ENCODE assay signal across 1 cellular context in the genomic region with DNA sequence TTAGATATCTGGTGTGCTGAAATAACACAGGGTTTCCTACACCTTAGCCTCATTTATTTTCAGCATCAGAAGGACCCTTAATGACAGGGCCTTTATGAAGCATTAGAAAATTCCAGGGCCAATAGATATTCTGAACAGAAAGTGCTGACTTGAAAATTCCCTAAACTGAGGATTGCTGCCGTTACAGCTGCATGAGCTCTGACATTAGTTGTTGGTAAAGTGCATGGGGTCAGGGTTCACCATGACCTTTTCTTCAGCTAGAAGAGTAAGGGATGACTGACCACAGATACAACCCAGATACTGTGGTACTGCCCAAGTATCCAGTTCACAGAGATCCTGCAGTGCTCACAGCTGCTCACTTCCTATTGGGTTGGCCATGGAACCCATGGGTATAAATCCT.
TF ChIP-seq lines count a peak whose summit lies in the region.

No MANE protein-coding gene starts in this region.

TF ChIP-seq in GM23338, 12 proteins besides CTCF, POLR2A, EP300 and RAD21 (continued from another document):
- TF ChIP-seq, protein P1, sequence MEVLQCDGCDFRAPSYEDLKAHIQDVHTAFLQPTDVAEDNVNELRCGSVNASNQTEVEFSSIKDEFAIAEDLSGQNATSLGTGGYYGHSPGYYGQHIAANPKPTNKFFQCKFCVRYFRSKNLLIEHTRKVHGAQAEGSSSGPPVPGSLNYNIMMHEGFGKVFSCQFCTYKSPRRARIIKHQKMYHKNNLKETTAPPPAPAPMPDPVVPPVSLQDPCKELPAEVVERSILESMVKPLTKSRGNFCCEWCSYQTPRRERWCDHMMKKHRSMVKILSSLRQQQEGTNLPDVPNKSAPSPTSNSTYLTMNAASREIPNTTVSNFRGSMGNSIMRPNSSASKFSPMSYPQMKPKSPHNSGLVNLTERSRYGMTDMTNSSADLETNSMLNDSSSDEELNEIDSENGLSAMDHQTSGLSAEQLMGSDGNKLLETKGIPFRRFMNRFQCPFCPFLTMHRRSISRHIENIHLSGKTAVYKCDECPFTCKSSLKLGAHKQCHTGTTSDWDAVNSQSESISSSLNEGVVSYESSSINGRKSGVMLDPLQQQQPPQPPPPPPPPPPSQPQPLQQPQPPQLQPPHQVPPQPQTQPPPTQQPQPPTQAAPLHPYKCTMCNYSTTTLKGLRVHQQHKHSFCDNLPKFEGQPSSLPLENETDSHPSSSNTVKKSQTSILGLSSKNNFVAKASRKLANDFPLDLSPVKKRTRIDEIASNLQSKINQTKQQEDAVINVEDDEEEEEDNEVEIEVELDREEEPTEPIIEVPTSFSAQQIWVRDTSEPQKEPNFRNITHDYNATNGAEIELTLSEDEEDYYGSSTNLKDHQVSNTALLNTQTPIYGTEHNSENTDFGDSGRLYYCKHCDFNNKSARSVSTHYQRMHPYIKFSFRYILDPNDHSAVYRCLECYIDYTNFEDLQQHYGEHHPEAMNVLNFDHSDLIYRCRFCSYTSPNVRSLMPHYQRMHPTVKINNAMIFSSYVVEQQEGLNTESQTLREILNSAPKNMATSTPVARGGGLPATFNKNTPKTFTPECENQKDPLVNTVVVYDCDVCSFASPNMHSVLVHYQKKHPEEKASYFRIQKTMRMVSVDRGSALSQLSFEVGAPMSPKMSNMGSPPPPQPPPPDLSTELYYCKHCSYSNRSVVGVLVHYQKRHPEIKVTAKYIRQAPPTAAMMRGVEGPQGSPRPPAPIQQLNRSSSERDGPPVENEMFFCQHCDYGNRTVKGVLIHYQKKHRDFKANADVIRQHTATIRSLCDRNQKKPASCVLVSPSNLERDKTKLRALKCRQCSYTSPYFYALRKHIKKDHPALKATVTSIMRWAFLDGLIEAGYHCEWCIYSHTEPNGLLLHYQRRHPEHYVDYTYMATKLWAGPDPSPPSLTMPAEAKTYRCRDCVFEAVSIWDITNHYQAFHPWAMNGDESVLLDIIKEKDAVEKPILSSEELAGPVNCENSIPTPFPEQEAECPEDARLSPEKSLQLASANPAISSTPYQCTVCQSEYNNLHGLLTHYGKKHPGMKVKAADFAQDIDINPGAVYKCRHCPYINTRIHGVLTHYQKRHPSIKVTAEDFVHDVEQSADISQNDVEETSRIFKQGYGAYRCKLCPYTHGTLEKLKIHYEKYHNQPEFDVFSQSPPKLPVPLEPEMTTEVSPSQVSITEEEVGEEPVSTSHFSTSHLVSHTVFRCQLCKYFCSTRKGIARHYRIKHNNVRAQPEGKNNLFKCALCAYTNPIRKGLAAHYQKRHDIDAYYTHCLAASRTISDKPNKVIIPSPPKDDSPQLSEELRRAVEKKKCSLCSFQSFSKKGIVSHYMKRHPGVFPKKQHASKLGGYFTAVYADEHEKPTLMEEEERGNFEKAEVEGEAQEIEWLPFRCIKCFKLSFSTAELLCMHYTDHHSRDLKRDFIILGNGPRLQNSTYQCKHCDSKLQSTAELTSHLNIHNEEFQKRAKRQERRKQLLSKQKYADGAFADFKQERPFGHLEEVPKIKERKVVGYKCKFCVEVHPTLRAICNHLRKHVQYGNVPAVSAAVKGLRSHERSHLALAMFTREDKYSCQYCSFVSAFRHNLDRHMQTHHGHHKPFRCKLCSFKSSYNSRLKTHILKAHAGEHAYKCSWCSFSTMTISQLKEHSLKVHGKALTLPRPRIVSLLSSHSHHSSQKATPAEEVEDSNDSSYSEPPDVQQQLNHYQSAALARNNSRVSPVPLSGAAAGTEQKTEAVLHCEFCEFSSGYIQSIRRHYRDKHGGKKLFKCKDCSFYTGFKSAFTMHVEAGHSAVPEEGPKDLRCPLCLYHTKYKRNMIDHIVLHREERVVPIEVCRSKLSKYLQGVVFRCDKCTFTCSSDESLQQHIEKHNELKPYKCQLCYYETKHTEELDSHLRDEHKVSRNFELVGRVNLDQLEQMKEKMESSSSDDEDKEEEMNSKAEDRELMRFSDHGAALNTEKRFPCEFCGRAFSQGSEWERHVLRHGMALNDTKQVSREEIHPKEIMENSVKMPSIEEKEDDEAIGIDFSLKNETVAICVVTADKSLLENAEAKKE (CRISPR knock-in tag; IDR thresholded peaks at IDR 0.05), result no peak
- TF ChIP-seq, protein P2, sequence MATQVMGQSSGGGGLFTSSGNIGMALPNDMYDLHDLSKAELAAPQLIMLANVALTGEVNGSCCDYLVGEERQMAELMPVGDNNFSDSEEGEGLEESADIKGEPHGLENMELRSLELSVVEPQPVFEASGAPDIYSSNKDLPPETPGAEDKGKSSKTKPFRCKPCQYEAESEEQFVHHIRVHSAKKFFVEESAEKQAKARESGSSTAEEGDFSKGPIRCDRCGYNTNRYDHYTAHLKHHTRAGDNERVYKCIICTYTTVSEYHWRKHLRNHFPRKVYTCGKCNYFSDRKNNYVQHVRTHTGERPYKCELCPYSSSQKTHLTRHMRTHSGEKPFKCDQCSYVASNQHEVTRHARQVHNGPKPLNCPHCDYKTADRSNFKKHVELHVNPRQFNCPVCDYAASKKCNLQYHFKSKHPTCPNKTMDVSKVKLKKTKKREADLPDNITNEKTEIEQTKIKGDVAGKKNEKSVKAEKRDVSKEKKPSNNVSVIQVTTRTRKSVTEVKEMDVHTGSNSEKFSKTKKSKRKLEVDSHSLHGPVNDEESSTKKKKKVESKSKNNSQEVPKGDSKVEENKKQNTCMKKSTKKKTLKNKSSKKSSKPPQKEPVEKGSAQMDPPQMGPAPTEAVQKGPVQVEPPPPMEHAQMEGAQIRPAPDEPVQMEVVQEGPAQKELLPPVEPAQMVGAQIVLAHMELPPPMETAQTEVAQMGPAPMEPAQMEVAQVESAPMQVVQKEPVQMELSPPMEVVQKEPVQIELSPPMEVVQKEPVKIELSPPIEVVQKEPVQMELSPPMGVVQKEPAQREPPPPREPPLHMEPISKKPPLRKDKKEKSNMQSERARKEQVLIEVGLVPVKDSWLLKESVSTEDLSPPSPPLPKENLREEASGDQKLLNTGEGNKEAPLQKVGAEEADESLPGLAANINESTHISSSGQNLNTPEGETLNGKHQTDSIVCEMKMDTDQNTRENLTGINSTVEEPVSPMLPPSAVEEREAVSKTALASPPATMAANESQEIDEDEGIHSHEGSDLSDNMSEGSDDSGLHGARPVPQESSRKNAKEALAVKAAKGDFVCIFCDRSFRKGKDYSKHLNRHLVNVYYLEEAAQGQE (IDR thresholded peaks at IDR 0.05; ENCODE audit: unreplicated experiment), result no peak
- no peak for TF ChIP-seq EZH2 (IDR thresholded peaks at IDR 0.05; ENCODE audit: low read depth, unreplicated experiment)
- TF ChIP-seq ZNF114 (CRISPR knock-in tag; IDR thresholded peaks at IDR 0.05), result no peak
- TF ChIP-seq NANOG (IDR thresholded peaks at IDR 0.05; ENCODE audit: borderline replicate concordance), result no peak
- TF ChIP-seq EZH2phosphoT487 (IDR thresholded peaks at IDR 0.05; ENCODE audit: unreplicated experiment), result no peak
- no peak for TF ChIP-seq ZNF331 (CRISPR knock-in tag; IDR thresholded peaks at IDR 0.05; ENCODE audit: low read depth)
- TF ChIP-seq STAT1 (IDR thresholded peaks at IDR 0.05; ENCODE audit: unreplicated experiment), result no peak
